6 cellular contexts compared by ENCODE assay signal in genomic region chr4:28916585-28916984, GRCh38.
"Had no signal": no experiment of that assay in that cellular context is flagged by ENCODE, and none has a peak within 500 bp of the region (broad histone marks: within the 10 kb centered on the region; RNA-seq: fewer than 3 reads in every experiment).

No MANE protein-coding gene starts in this region.

- H3K27ac ChIP-seq: KMS-11 had no signal

- H3K27ac Mint-ChIP-seq: GM23338, H9, IgD-negative memory B cell had no signal

- H3K36me3 Mint-ChIP-seq: IgD-negative memory B cell had no signal

- H3K4me3 Mint-ChIP-seq: GM23338, H9, IgD-negative memory B cell had no signal

- H3K4me3 ChIP-seq: GM23338 had no signal

- DNase-seq: H9, HCEC 1CT, KBM-7 had no signal

- H3K4me1 Mint-ChIP-seq: GM23338, IgD-negative memory B cell had no signal

- H3K27me3 Mint-ChIP-seq: IgD-negative memory B cell had no signal

- H3K9ac ChIP-seq: KMS-11 had no signal

- H3K4me2 ChIP-seq: GM23338, KMS-11 had no signal

- H3K9me3 Mint-ChIP-seq: GM23338, H9 had no signal

- ATAC-seq: GM23338 had no signal
